Comparison of ENCODE assay signal across 11 cellular contexts in genomic region chr20:36474563-36474962, GRCh38.
DNase-seq lines count a peak whose midpoint lies in the region; ATAC-seq lines count a peak whose summit lies in the region.
"Had no signal": no experiment of that assay in that cellular context is flagged by ENCODE, and none has a peak within 500 bp of the region (broad histone marks: within the 10 kb centered on the region; RNA-seq: fewer than 3 reads in every experiment).

No MANE protein-coding gene starts in this region.

- no peaks in the 10 kb centered on the region for H3K9me3 ChIP-seq in SJSA1 (replicated peaks)
- H3K9me3 ChIP-seq: adrenal gland had no signal

- DNase-seq in ELR (ENCODE audit: low read depth), result peak; percentile 46
- no peak for DNase-seq in SJSA1 (ENCODE audit: low read depth in 1 of 2, low spot score in 2 of 2)
- no peak for DNase-seq in left colon
- no peak for DNase-seq in HT-29 (ENCODE audit: low spot score)
- DNase-seq in hepatic stellate cell (ENCODE audit: low spot score), result no peak
- DNase-seq in NCI-H524 treated with DMSO at 0.1 percent for 48 hours (lab: John Stamatoyannopoulos, UW), result no peak
- DNase-seq: adrenal gland; NCI-H226; stimulated activated CD4-positive, alpha-beta T cell treated with anti-CD3 and anti-CD28 coated beads, Interleukin-2, amount 100 ng/mL, for 24 hours had no signal

- ATAC-seq in left colon (peak; percentile 26), GM21515 (IDR thresholded peaks at IDR 0.05; ENCODE audit: unreplicated experiment) (no peak)

- H3K36me3 ChIP-seq in SJSA1, result peaks cover 28% of the 10 kb centered on the region
- H3K36me3 ChIP-seq: adrenal gland had no signal

- H3K4me1 ChIP-seq in SJSA1 (replicated peaks), result peaks cover 61% of the 10 kb centered on the region

- peak overlapping the region; percentile 53; the same call in 1 of the 2 replicates for H3K27ac ChIP-seq in SJSA1
- H3K27ac ChIP-seq in skin epidermis, result peak overlapping the region in 13 of 21 experiments; percentile 4 to 90 (median 79)

- H3K27me3 ChIP-seq in SJSA1 (replicated peaks), result no peaks in the 10 kb centered on the region
- H3K27me3 ChIP-seq: adrenal gland had no signal

- intact Hi-C loops in left colon (cut with DNase I, micrococcal nuclease), result no loop called here

- H3K4me3 ChIP-seq in SJSA1 (no peak overlapping the region), skin epidermis (no peak overlapping the region)
- H3K4me3 ChIP-seq: adrenal gland had no signal
